Comparison of ENCODE assay signal across 8 cellular contexts in genomic region chr1:43238104-43238503, GRCh38. TPM values are rescaled to one million over a fixed set of nuclear protein-coding genes. Genes with fewer than 3 reads are reported as not detected.
DNase-seq lines count a peak whose midpoint lies in the region; ATAC-seq and TF ChIP-seq lines count a peak whose summit lies in the region.

No MANE protein-coding gene starts in this region.

- H3K27me3 ChIP-seq in OCI-LY1 (ENCODE audit: insufficient read depth, low read length) (no peaks in the 10 kb centered on the region), brain microvascular endothelial cell (replicated peaks) (no peaks in the 10 kb centered on the region)

- no peaks in the 10 kb centered on the region for H3K9me2 ChIP-seq in OCI-LY1 (ENCODE audit: low read depth, low read length)

- no peaks in the 10 kb centered on the region for H3K9me3 ChIP-seq in OCI-LY1 (ENCODE audit: low read length)

- H4K20me1 ChIP-seq in OCI-LY1 (ENCODE audit: insufficient read depth, low read length) = no peaks in the 10 kb centered on the region

- H3K4me1 ChIP-seq in OCI-LY1 (ENCODE audit: insufficient read depth, low read length, severe bottlenecking) = no peaks in the 10 kb centered on the region

- DNase-seq in Caki2 (ENCODE audit: low read depth) = peak; percentile 22
- DNase-seq in HFF-Myc (ENCODE audit: extremely low read depth, low read depth) = peak; percentile 41
- DNase-seq in brain microvascular endothelial cell = peak; percentile 62
- peak; percentile 91 for DNase-seq in iPS-NIHi7 (ENCODE audit: extremely low spot score)
- DNase-seq in stimulated activated CD4-positive, alpha-beta T cell treated with anti-CD3 and anti-CD28 coated beads, Interleukin-2, amount 100 ng/mL, for 4 hours (ENCODE audit: low read depth) = peak; percentile 2

- no peaks in the 10 kb centered on the region for H3K36me3 ChIP-seq in OCI-LY1 (ENCODE audit: insufficient read depth, low read length)
- H3K36me3 ChIP-seq in brain microvascular endothelial cell (replicated peaks) = no peaks in the 10 kb centered on the region

- H3K4me3 ChIP-seq in HFF-Myc (replicated peaks; ENCODE audit: low read depth, low read length) (no peak overlapping the region), OCI-LY1 (ENCODE audit: low read depth, low read length, poor library complexity, severe bottlenecking) (no peak overlapping the region), brain microvascular endothelial cell (ENCODE audit: low read depth, low read length) (no peak overlapping the region)

- H3K79me2 ChIP-seq in OCI-LY1 (ENCODE audit: insufficient read depth, low read length) = no peaks in the 10 kb centered on the region

- H2AFZ ChIP-seq in OCI-LY1 (ENCODE audit: low read length) = no peak overlapping the region

- H3K9ac ChIP-seq in OCI-LY1 (ENCODE audit: low read length) = no peak overlapping the region

- in situ Hi-C loops in Caki2 (cut with HindIII; ENCODE audit: low pct_unique_long_range_greater_than_20kb, low sequenced_read_pairs) = no loop called here
- in situ Hi-C loops in brain microvascular endothelial cell (cut with HindIII; ENCODE audit: low pct_ligation_motif_present, low sequenced_read_pairs) = loop anchor here (25.0 kb wide), 1 partner anchor 174 kb away; no protein-coding TSS in a partner anchor

- H3K27ac ChIP-seq in OCI-LY1 (ENCODE audit: low read depth, low read length, poor library complexity, severe bottlenecking) (no peak overlapping the region), brain microvascular endothelial cell (no peak overlapping the region)

- no peak overlapping the region for H3K4me2 ChIP-seq in OCI-LY1 (ENCODE audit: low read length)

- ATAC-seq in HG03135 (IDR thresholded peaks at IDR 0.05; ENCODE audit: unreplicated experiment) = no peak
- ATAC-seq in HG03565 (IDR thresholded peaks at IDR 0.05; ENCODE audit: unreplicated experiment) = no peak

- H3F3A ChIP-seq in OCI-LY1 (ENCODE audit: insufficient read depth, low read length) = no peaks in the 10 kb centered on the region

- peak; percentile 78 for TF ChIP-seq CTCF in HFF-Myc (IDR thresholded peaks at IDR 0.05; ENCODE audit: low read depth, low read length, missing control alignments)
- TF ChIP-seq CTCF in OCI-LY1 (IDR thresholded peaks at IDR 0.05; ENCODE audit: low read length) = peak; percentile 66
- peak; percentile 88 for TF ChIP-seq CTCF in brain microvascular endothelial cell (IDR thresholded peaks at IDR 0.05; ENCODE audit: low read depth, low read length, missing control alignments)

RNA-seq across cellular contexts. Expression of gene TMEM125, which starts 31.7 kb away (rescaled TPM):
- total RNA-seq in Caki2 (2014; rRNA removed; shearing (Covaris generic); ENCODE audit: low replicate concordance) = not detected in 2 replicates

RNA-seq across cellular contexts. Expression of gene C1orf210, which starts 47.3 kb away (rescaled TPM):
- not detected in 2 replicates for total RNA-seq in Caki2 (2014; rRNA removed; shearing (Covaris generic); ENCODE audit: low replicate concordance)

Comparison
In these comparisons a context has a peak if more than half of its experiments do, and no peak if none do; other contexts are left out.
1. DNase-seq: peak in every context shown above with its lines; median percentile 91 in iPS-NIHi7; 62 in brain microvascular endothelial cell; 41 in HFF-Myc; 22 in Caki2; 2 in stimulated activated CD4-positive, alpha-beta T cell treated with anti-CD3 and anti-CD28 coated beads, Interleukin-2, amount 100 ng/mL, for 4 hours.